ENCODE assay signal across 17 cellular contexts in genomic region chr6:127107916-127108315, GRCh38. TPM values are rescaled to one million over a fixed set of nuclear protein-coding genes. Genes with fewer than 3 reads are reported as not detected.
DNase-seq lines count a peak whose midpoint lies in the region; ATAC-seq and TF ChIP-seq lines count a peak whose summit lies in the region.
"Had no signal": no experiment of that assay in that cellular context is flagged by ENCODE, and none has a peak within 500 bp of the region (broad histone marks: within the 10 kb centered on the region; RNA-seq: fewer than 3 reads in every experiment).

No MANE protein-coding gene starts in this region.

- intact Hi-C loops in upper lobe of right lung (cut with DNase I): no loop called here

- no peak overlapping the region for H3K4me3 ChIP-seq in upper lobe of right lung
- H3K4me3 ChIP-seq: GM23338 had no signal

- H3K4me1 ChIP-seq in upper lobe of right lung: no peaks in the 10 kb centered on the region

- H3K9me3 ChIP-seq in upper lobe of right lung: no peaks in the 10 kb centered on the region

- DNase-seq in CD1c-positive myeloid dendritic cell (ENCODE audit: extremely low spot score) (peak; percentile 61), MV-4-11 (lab: John Stamatoyannopoulos, UW) (peak; percentile 22), upper lobe of right lung (no peak), middle frontal gyrus (ENCODE audit: extremely low spot score, low spot score) (no peak), GM03348 (ENCODE audit: low spot score) (no peak)
- no peak for DNase-seq in activated CD4-positive, alpha-beta T cell treated with anti-CD3 and anti-CD28 coated beads, Interleukin-2, amount 50 U/mL, for 48 hours
- DNase-seq: C1 segment of cervical spinal cord; CD8-positive, alpha-beta T cell; COR-L47; DND-41; GDM1; H7; KG1 had no signal

- no peaks in the 10 kb centered on the region for H3K27me3 ChIP-seq in upper lobe of right lung

- no peak overlapping the region for H3K27ac ChIP-seq in upper lobe of right lung

- ATAC-seq in HG02852 (IDR thresholded peaks at IDR 0.05; ENCODE audit: unreplicated experiment) (peak; percentile 40), upper lobe of right lung (peak; percentile 79)
- ATAC-seq: CD8-positive, alpha-beta T cell; GM23338 had no signal

- H3K36me3 ChIP-seq in upper lobe of right lung: no peaks in the 10 kb centered on the region

- no peak for TF ChIP-seq CTCF in upper lobe of right lung (IDR thresholded peaks at IDR 0.05)

RNA-seq across cellular contexts. Expression of gene RSPO3, which starts 10.6 kb away (rescaled TPM):
- total RNA-seq in upper lobe of right lung: 6.2 TPM
- total RNA-seq: A172; B cell; CD8-positive, alpha-beta T cell; GM23338; H7 had no signal

Comparison
In these comparisons a context has a peak if more than half of its experiments do, and no peak if none do; other contexts are left out.
1. DNase-seq: peak in CD1c-positive myeloid dendritic cell (single experiment) and MV-4-11 (single experiment); none in upper lobe of right lung (single experiment), middle frontal gyrus (single experiment), activated CD4-positive, alpha-beta T cell treated with anti-CD3 and anti-CD28 coated beads, Interleukin-2, amount 50 U/mL, for 48 hours (0 of 2) and GM03348 (single experiment).